Comparison of ENCODE assay signal across 8 cellular contexts in the genomic region with DNA sequence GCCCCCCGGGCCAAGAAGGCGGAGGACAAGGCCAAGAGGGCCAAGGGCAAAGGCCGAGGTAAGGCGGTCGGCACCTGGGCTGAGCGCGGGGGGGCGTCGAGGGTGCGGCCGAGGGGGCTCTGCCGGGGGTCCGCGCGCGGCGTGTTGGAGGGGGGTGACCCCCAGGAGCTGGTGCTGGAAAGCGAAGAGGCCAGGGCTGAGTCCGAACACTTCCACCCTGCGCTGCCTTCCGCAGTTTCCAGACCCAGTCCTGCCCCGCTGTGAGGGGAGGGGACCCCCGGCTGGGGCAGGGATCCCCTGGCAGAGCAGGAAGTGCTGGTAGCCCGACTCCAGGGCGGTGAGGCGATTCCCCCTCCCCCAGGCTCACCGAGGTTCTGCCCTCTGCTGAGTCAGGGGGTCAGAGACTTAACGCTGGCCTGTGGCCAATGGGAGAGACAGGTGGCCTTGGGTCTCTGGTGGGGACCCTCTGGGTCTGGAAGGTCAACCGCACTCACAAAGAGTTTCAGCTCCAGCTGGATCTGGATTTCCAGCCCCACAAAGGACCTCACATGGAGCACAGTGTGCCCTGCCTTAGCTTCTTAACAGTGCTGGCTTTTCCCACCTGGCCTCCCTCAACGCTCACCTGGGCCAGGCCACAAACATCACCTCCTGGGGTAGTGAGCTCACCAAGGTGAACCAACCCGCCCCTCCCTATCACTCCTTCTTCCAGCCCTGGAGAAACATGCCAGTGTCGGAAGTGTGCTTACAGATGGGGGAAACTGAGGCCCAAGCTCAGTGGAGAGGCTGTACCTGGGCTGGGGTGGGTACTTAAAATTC. TPM values are rescaled to one million over a fixed set of nuclear protein-coding genes. Genes with fewer than 3 reads are reported as not detected.
DNase-seq lines count a peak whose midpoint lies in the region; ATAC-seq and TF ChIP-seq lines count a peak whose summit lies in the region.

No MANE protein-coding gene starts in this region.

- peaks cover 2% of the 10 kb centered on the region for H3K36me3 Mint-ChIP-seq in osteocyte (ENCODE audit: unreplicated experiment)

- ATAC-seq in HG02885 (IDR thresholded peaks at IDR 0.05; ENCODE audit: poor library complexity, unreplicated experiment) (no peak), HG03460 (IDR thresholded peaks at IDR 0.05; ENCODE audit: unreplicated experiment) (no peak)

- H3K27ac ChIP-seq in SJCRH30 = no peak overlapping the region

- no peaks in the 10 kb centered on the region for H3K9me3 Mint-ChIP-seq in osteocyte (ENCODE audit: unreplicated experiment)

- H3K36me3 ChIP-seq in SJCRH30 = no peaks in the 10 kb centered on the region

- H3K4me1 Mint-ChIP-seq in osteocyte (ENCODE audit: unreplicated experiment) = peaks cover 17% of the 10 kb centered on the region

- H3K4me1 ChIP-seq in SJCRH30 = peaks cover 13% of the 10 kb centered on the region

- no peaks in the 10 kb centered on the region for H3K27me3 ChIP-seq in SJCRH30

- DNase-seq in ELF-1 (ENCODE audit: low read depth, low spot score) (peak; percentile 50), SJCRH30 (peak; percentile 68 to 75), fibroblast of pulmonary artery (ENCODE audit: low read depth) (no peak), osteocyte (ENCODE audit: extremely low spot score, unreplicated experiment) (no peak), NCI-H187 treated with DMSO at 0.1 percent for 48 hours (lab: John Stamatoyannopoulos, UW) (no peak)
- no peak for DNase-seq in activated CD4-positive, alpha-beta T cell treated with anti-CD3 and anti-CD28 coated beads, Interleukin-2, amount 50 U/mL, for 48 hours

- H3K27me3 Mint-ChIP-seq in osteocyte (ENCODE audit: unreplicated experiment) = no peaks in the 10 kb centered on the region

- H3K9me3 ChIP-seq in SJCRH30 (replicated peaks) = no peaks in the 10 kb centered on the region

- no peak for TF ChIP-seq CTCF in fibroblast of pulmonary artery (IDR thresholded peaks at IDR 0.05; ENCODE audit: low read length, missing control alignments)
- no peak for TF ChIP-seq CTCF in osteocyte (IDR thresholded peaks at IDR 0.05)

- H3K4me3 Mint-ChIP-seq in osteocyte (ENCODE audit: unreplicated experiment) = peak overlapping the region; percentile 76

- peak overlapping the region; percentile 66 for H3K27ac Mint-ChIP-seq in osteocyte (ENCODE audit: unreplicated experiment)

- H3K4me3 ChIP-seq in SJCRH30 (peak overlapping the region; percentile 70), fibroblast of pulmonary artery (replicated peaks; ENCODE audit: low read depth, low read length) (peak overlapping the region; percentile 57)

RNA-seq across cellular contexts. Expression of gene SYNC, which starts 39.8 kb away (rescaled TPM):
- 1.1 and 1.6 TPM in 2 replicates for total RNA-seq in SJCRH30 (2014; rRNA removed; shearing (Covaris generic))
- 23.0 and 24.6 TPM in 2 replicates for total RNA-seq in osteocyte

Comparison
In these comparisons a context has a peak if more than half of its experiments do, and no peak if none do; other contexts are left out.
1. DNase-seq: peak in ELF-1 (single experiment) and SJCRH30 (2 of 2); none in fibroblast of pulmonary artery (single experiment), osteocyte (single experiment), NCI-H187 treated with DMSO at 0.1 percent for 48 hours (single experiment) and activated CD4-positive, alpha-beta T cell treated with anti-CD3 and anti-CD28 coated beads, Interleukin-2, amount 50 U/mL, for 48 hours (0 of 2).